In genomic region chr10:59958882-59959281, GRCh38 we compare ENCODE assay signal across 1 cellular context.
TF ChIP-seq lines count a peak whose summit lies in the region.

No MANE protein-coding gene starts in this region.

TF ChIP-seq in GM23338, 12 proteins besides CTCF, POLR2A, EP300 and RAD21 (continued from another document):
- TF ChIP-seq REST (IDR thresholded peaks at IDR 0.05; ENCODE audit: unreplicated experiment) (no peak), ZNF462 (CRISPR knock-in tag; IDR thresholded peaks at IDR 0.05) (no peak), NANOG (IDR thresholded peaks at IDR 0.05; ENCODE audit: borderline replicate concordance) (no peak), STAT1 (IDR thresholded peaks at IDR 0.05; ENCODE audit: unreplicated experiment) (no peak), POLR2AphosphoS5 (IDR thresholded peaks at IDR 0.05; ENCODE audit: low read depth) (no peak), EZH2 (IDR thresholded peaks at IDR 0.05; ENCODE audit: low read depth, unreplicated experiment) (no peak), EZH2phosphoT487 (IDR thresholded peaks at IDR 0.05; ENCODE audit: unreplicated experiment) (no peak), ZNF114 (CRISPR knock-in tag; IDR thresholded peaks at IDR 0.05) (no peak)
